ENCODE assay signal across 11 cellular contexts in the genomic region with DNA sequence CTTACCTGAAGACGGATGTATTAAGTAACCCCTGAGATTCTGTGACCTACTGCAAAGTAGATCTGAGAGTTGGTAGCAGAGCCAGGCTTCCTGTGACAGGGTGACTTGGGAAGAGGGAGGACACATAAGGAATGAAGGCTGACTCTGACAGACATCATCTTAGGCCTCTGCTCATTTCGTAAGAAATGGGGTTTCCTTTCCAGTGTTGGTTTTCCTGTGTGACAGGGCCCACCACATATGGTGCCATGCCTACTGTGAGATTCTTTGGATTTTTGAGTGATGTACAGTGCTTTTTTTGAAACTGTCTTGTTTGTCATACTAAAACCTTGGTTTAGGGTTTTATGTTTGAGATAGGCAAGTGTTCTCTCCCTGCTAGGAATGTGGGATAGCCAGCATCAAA. TPM values are rescaled to one million over a fixed set of nuclear protein-coding genes. Genes with fewer than 3 reads are reported as not detected.
"Had no signal": no experiment of that assay in that cellular context is flagged by ENCODE, and none has a peak within 500 bp of the region (broad histone marks: within the 10 kb centered on the region; RNA-seq: fewer than 3 reads in every experiment).

No MANE protein-coding gene starts in this region.

- DNase-seq: activated CD4-positive, alpha-beta memory T cell treated with anti-CD3 and anti-CD28 coated beads, Interleukin-2, amount 10 ng/mL, durations not matched to agents 7 days and 5 days; activated CD4-positive, alpha-beta T cell treated with anti-CD3 and anti-CD28 coated beads for 1 hour; activated gamma-delta T cell treated with Interleukin-2 at 50 U/mL for 16 hours; activated naive CD8-positive, alpha-beta T cell treated with anti-CD3 and anti-CD28 coated beads, Interleukin-2, amount 50 U/mL, for 24 hours; hypothalamus; small intestine; tibial artery had no signal

- ATAC-seq: activated naive CD8-positive, alpha-beta T cell treated with anti-CD3 and anti-CD28 coated beads, Interleukin-2, amount 50 U/mL, for 24 hours; esophagus mucosa had no signal

- H3K27ac Mint-ChIP-seq: activated CD4-positive, alpha-beta memory T cell treated with anti-CD3 and anti-CD28 coated beads, Interleukin-2, amount 10 ng/mL, durations not matched to agents 7 days and 5 days; activated naive CD8-positive, alpha-beta T cell treated with anti-CD3 and anti-CD28 coated beads, Interleukin-2, amount 50 U/mL, for 24 hours; mesothelial cell of epicardium had no signal

- H3K4me3 ChIP-seq: ascending aorta, right atrium auricular region, tibial artery had no signal

- H3K9me3 Mint-ChIP-seq: activated CD4-positive, alpha-beta memory T cell treated with anti-CD3 and anti-CD28 coated beads, Interleukin-2, amount 10 ng/mL, durations not matched to agents 7 days and 5 days; activated naive CD8-positive, alpha-beta T cell treated with anti-CD3 and anti-CD28 coated beads, Interleukin-2, amount 50 U/mL, for 24 hours; mesothelial cell of epicardium had no signal

- H3K27me3 Mint-ChIP-seq: activated CD4-positive, alpha-beta memory T cell treated with anti-CD3 and anti-CD28 coated beads, Interleukin-2, amount 10 ng/mL, durations not matched to agents 7 days and 5 days; activated naive CD8-positive, alpha-beta T cell treated with anti-CD3 and anti-CD28 coated beads, Interleukin-2, amount 50 U/mL, for 24 hours had no signal

- H3K4me3 Mint-ChIP-seq: activated CD4-positive, alpha-beta memory T cell treated with anti-CD3 and anti-CD28 coated beads, Interleukin-2, amount 10 ng/mL, durations not matched to agents 7 days and 5 days; activated naive CD8-positive, alpha-beta T cell treated with anti-CD3 and anti-CD28 coated beads, Interleukin-2, amount 50 U/mL, for 24 hours; mesothelial cell of epicardium had no signal

RNA-seq across cellular contexts. Expression of gene CCT6B, which starts 31.8 kb away (rescaled TPM):
- total RNA-seq: ascending aorta had no signal
